15 cellular contexts compared by ENCODE assay signal in the genomic region with DNA sequence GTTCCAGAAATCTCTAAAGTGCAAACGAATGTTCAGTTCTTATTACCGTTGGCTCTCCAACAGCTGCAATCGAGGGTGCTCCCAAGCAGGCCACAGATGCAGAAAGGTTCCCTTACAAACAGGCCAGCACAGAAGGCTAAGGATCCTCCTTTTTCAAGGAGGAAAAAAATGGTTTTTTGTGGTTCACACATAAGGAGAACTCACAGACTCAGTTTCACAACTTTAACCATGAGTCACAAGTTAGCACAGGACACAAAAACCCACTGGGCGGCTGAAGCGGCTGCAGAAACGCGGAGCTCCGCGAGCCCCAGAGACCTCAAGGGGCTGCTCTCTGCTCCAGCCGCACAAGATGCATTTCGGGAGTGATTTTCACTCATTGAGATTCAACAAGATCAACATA.
"Had no signal": no experiment of that assay in that cellular context is flagged by ENCODE, and none has a peak within 500 bp of the region (broad histone marks: within the 10 kb centered on the region; RNA-seq: fewer than 3 reads in every experiment).

No MANE protein-coding gene starts in this region.

- H3K27ac Mint-ChIP-seq: activated T-helper 2 cell treated with anti-CD3 and anti-CD28 coated beads, Interferon-gamma antibody, Interleukin-2, Interleukin-4, amounts not matched to agents 10 μg/mL and 5 μg/mL and 100 μg/mL, durations not matched to agents 14 hours and 24 hours and 36 hours; mesothelial cell of epicardium; progenitor cell of endocrine pancreas; T-helper 1 cell treated with Interleukin-12 subunit alpha and Interleukin-12 subunit beta and Interleukin-4 antibody, amounts not matched to agents 30 μg/mL and 1 μg/mL, for 36 hours; type B pancreatic cell had no signal

- H3K27me3 ChIP-seq: right lobe of liver had no signal

- H3K36me3 ChIP-seq: adrenal gland, right lobe of liver had no signal

- DNase-seq: activated CD4-positive, alpha-beta T cell treated with anti-CD3 and anti-CD28 coated beads, Interleukin-2, amount 50 U/mL, for 1 hour; activated naive CD4-positive, alpha-beta T cell treated with anti-CD3 and anti-CD28 coated beads, Interleukin-2, amount 50 U/mL, for 16 hours; adrenal gland; dermis blood vessel endothelial cell; nucleus accumbens; right lobe of liver; stimulated activated CD4-positive, alpha-beta T cell treated with anti-CD3 and anti-CD28 coated beads, Interleukin-12 subunit alpha, Interleukin-12 subunit beta, amount 100 ng/mL, for 4 hours; stimulated activated naive CD4-positive, alpha-beta T cell had no signal

- H3K4me3 ChIP-seq: adrenal gland, right lobe of liver had no signal

- H3K4me1 Mint-ChIP-seq: central memory CD8-positive, alpha-beta T cell had no signal

- H3K27me3 Mint-ChIP-seq: brain had no signal

- H3K36me3 Mint-ChIP-seq: brain, mesothelial cell of epicardium, type B pancreatic cell had no signal

- H3K9me3 Mint-ChIP-seq: activated T-helper 2 cell treated with anti-CD3 and anti-CD28 coated beads, Interferon-gamma antibody, Interleukin-2, Interleukin-4, amounts not matched to agents 10 μg/mL and 5 μg/mL and 100 μg/mL, durations not matched to agents 14 hours and 24 hours and 36 hours; brain; central memory CD8-positive, alpha-beta T cell; mesothelial cell of epicardium; T-helper 1 cell treated with Interleukin-12 subunit alpha and Interleukin-12 subunit beta and Interleukin-4 antibody, amounts not matched to agents 30 μg/mL and 1 μg/mL, for 36 hours; type B pancreatic cell had no signal

- H3K4me1 ChIP-seq: adrenal gland, right lobe of liver had no signal

- H3K4me3 Mint-ChIP-seq: central memory CD8-positive, alpha-beta T cell; mesothelial cell of epicardium; T-helper 1 cell treated with Interleukin-12 subunit alpha and Interleukin-12 subunit beta and Interleukin-4 antibody, amounts not matched to agents 30 μg/mL and 1 μg/mL, for 36 hours; type B pancreatic cell had no signal

- H3K9me3 ChIP-seq: adrenal gland, right lobe of liver had no signal

- H3K27ac ChIP-seq: adrenal gland, right lobe of liver had no signal
